In genomic region chr14:93533864-93534263, GRCh38 we compare ENCODE assay signal across 9 cellular contexts.
DNase-seq lines count a peak whose midpoint lies in the region; ATAC-seq, FAIRE-seq and TF ChIP-seq lines count a peak whose summit lies in the region.
"Had no signal": no experiment of that assay in that cellular context is flagged by ENCODE, and none has a peak within 500 bp of the region (broad histone marks: within the 10 kb centered on the region; RNA-seq: fewer than 3 reads in every experiment).

No MANE protein-coding gene starts in this region.

- TF ChIP-seq CTCF in epithelial cell of proximal tubule (conservative IDR thresholded peaks at IDR 0.05; ENCODE audit: low read depth, low read length), result no peak

- ATAC-seq in GM21526 (IDR thresholded peaks at IDR 0.05; ENCODE audit: low FRiP score, unreplicated experiment) (peak; percentile 65), HG03457 (IDR thresholded peaks at IDR 0.05; ENCODE audit: unreplicated experiment) (peak; percentile 59)

- FAIRE-seq in GM12892 (lab: Jason Lieb, UNC), result peak; percentile 97

- TF ChIP-seq POLR2A in GM12892 (IDR thresholded peaks at IDR 0.05; ENCODE audit: low read depth, low read length), result no peak

- DNase-seq in GM12892 (ENCODE audit: insufficient read length), result no peak
- peak; percentile 66 for DNase-seq in epithelial cell of proximal tubule (ENCODE audit: low read depth)
- no peak for DNase-seq in activated CD4-positive, alpha-beta T cell treated with anti-CD3 and anti-CD28 coated beads for 48 hours
- no peak for DNase-seq in DMS79 (lab: John Stamatoyannopoulos, UW)
- DNase-seq in dedifferentiated amniotic fluid mesenchymal stem cell (ENCODE audit: extremely low spot score), result no peak
- DNase-seq in NCI-H774 (lab: John Stamatoyannopoulos, UW), result no peak

- H3K4me3 ChIP-seq in epithelial cell of proximal tubule (ENCODE audit: low read depth, low read length), result no peak overlapping the region
- H3K4me3 ChIP-seq: neural progenitor cell had no signal
